Comparison of ENCODE assay signal across 6 cellular contexts in the genomic region with DNA sequence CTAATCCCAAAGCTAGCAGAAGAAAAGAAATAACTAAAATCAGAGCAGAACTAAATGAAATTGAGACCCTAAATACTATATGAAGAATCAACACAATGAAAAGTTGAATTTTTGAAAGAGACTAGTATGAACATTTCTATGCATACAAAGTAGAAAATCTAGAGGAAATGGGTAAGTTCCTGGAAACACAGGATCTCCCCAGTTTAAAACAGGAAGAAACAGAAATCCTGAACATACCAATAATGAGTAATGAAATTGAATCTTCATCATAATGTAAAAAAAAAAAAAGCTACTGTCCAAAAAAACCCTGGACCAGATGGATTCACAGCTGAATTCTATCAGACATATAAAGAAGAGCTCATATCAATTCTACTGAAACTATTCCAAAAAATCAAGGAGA.
"Had no signal": no experiment of that assay in that cellular context is flagged by ENCODE, and none has a peak within 500 bp of the region (broad histone marks: within the 10 kb centered on the region; RNA-seq: fewer than 3 reads in every experiment).

No MANE protein-coding gene starts in this region.

- ATAC-seq: K562 had no signal

- H3K4me3 ChIP-seq: GM23248, K562 had no signal

- H3K4me3 Mint-ChIP-seq: H9 had no signal

- DNase-seq: GM23248, GOT3, H9, HCEC 1CT, IMR-90 had no signal

- H3K27ac ChIP-seq: GM23248 had no signal

- H3K27ac Mint-ChIP-seq: H9 had no signal
